In the genomic region with DNA sequence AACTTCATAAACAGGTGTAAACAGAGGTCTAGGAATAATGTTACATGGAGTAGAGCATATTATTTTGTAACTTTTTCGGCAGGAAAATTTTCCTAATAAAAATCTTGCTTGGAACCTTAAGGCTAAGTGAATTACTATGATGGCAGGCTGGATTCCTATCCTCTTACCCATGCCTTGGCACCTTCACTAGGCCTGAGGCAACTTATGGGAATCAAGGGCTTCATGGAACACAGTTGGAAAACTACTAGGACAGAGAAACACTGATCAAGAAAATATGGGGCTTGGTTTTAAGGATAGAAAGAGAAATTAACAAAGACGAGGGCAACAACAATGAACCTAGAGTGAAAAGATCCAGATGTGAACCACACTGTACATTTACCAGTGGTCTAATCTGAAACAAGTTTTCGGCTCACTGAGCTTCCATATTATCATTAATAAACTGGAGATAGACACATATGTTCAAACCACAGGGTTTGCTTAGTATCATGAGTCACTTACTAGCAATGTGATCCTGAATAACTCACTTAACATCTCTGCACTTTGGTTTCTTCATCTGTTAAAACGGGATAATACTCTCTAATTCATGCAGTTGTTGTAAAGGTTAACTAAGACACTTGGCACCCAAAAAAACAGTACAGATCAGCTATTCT, we compare ENCODE assay signal across 17 cellular contexts.
DNase-seq lines count a peak whose midpoint lies in the region; ATAC-seq and TF ChIP-seq lines count a peak whose summit lies in the region.
"Had no signal": no experiment of that assay in that cellular context is flagged by ENCODE, and none has a peak within 500 bp of the region (broad histone marks: within the 10 kb centered on the region; RNA-seq: fewer than 3 reads in every experiment).

No MANE protein-coding gene starts in this region.

- no peaks in the 10 kb centered on the region for H3K27me3 ChIP-seq in left lung
- H3K27me3 ChIP-seq: cardiac muscle cell, gastrocnemius medialis had no signal

- no peaks in the 10 kb centered on the region for H3K4me1 ChIP-seq in left lung
- H3K4me1 ChIP-seq: gastrocnemius medialis had no signal

- peak; percentile 46 for ATAC-seq in left lung
- no peak for ATAC-seq in GM18873 (IDR thresholded peaks at IDR 0.05; ENCODE audit: low FRiP score, unreplicated experiment)
- ATAC-seq in GM19035 (IDR thresholded peaks at IDR 0.05; ENCODE audit: unreplicated experiment), result no peak
- no peak for ATAC-seq in HG02981 (IDR thresholded peaks at IDR 0.05; ENCODE audit: unreplicated experiment)
- ATAC-seq: gastrocnemius medialis, left lobe of liver had no signal

- H3K36me3 ChIP-seq in left lung, result no peaks in the 10 kb centered on the region
- H3K36me3 ChIP-seq: cardiac muscle cell, gastrocnemius medialis had no signal

- no peaks in the 10 kb centered on the region for H3K9me3 ChIP-seq in left lung
- H3K9me3 ChIP-seq: Caco-2, gastrocnemius medialis had no signal

- H3K4me3 ChIP-seq in cardiac fibroblast (replicated peaks in 1 of 2; ENCODE audit: low read depth in 2 of 2, low read length in 2 of 2) (no peak overlapping the region), left lung (no peak overlapping the region), coronary artery (no peak overlapping the region)
- H3K4me3 ChIP-seq: cardiac muscle cell, gastrocnemius medialis had no signal

- intact Hi-C loops in left lung (cut with DNase I), result no loop called here

- DNase-seq in AG20443 (ENCODE audit: low spot score) (peak; percentile 62), LHCN-M2 (ENCODE audit: low read depth) (peak; percentile 88), cardiac fibroblast (ENCODE audit: low read depth in 2 of 2) (peak; percentile 74 to 77), left lung (no peak), coronary artery (ENCODE audit: low spot score) (no peak)
- DNase-seq: activated CD4-positive, CD25-positive, alpha-beta regulatory T cell treated with anti-CD3 and anti-CD28 coated beads, Interleukin-2, amount 50 U/mL, for 72 hours; Caco-2; gastrocnemius medialis; NCI-H510A treated with DMSO at 0.1 percent for 48 hours; occipital lobe; stimulated activated CD4-positive, alpha-beta T cell treated with anti-CD3 and anti-CD28 coated beads, Interleukin-2, amount 100 ng/mL, for 24 hours; stimulated activated naive CD4-positive, alpha-beta T cell treated with Interleukin-2 at 50 U/mL for 16 hours had no signal

- TF ChIP-seq CTCF in cardiac fibroblast (IDR thresholded peaks at IDR 0.05; ENCODE audit: low read depth, low read length), result no peak
- TF ChIP-seq CTCF in left lung (IDR thresholded peaks at IDR 0.05), result no peak
- TF ChIP-seq CTCF in coronary artery (IDR thresholded peaks at IDR 0.05), result no peak

- no peak overlapping the region for H3K27ac ChIP-seq in left lung
- H3K27ac ChIP-seq in coronary artery, result no peak overlapping the region
- H3K27ac ChIP-seq: cardiac muscle cell, gastrocnemius medialis had no signal

Comparison
In these comparisons a context has a peak if more than half of its experiments do, and no peak if none do; other contexts are left out.
1. DNase-seq: peak in AG20443 (single experiment), LHCN-M2 (single experiment) and cardiac fibroblast (2 of 2); none in left lung (0 of 2) and coronary artery (single experiment).